In the genomic region with DNA sequence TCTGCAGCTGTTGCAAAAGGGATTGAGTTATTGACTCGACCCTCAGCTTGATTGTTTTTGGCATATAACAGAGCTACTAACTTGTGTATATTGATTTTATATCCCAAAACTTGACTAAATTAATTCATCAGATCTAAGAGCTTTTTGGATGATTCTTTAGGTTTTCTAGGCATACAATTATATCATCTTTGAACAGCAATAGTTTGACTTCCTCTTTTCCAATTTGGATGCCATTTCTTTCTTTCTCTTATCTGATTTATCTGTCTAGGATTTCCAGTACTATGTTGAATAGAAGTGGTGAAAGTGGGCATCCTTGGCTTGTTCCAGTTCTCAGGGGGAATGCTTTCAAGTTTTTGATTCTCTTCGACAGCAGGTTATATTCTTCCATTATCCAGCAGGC, we compare ENCODE assay signal across 20 cellular contexts.
"Had no signal": no experiment of that assay in that cellular context is flagged by ENCODE, and none has a peak within 500 bp of the region (broad histone marks: within the 10 kb centered on the region; RNA-seq: fewer than 3 reads in every experiment).

No MANE protein-coding gene starts in this region.

- H3K4me1 Mint-ChIP-seq: immature natural killer cell; mesothelial cell of epicardium; naive B cell; naive thymus-derived CD8-positive, alpha-beta T cell had no signal

- H3K27ac Mint-ChIP-seq: immature natural killer cell; mesothelial cell of epicardium; naive B cell; naive thymus-derived CD8-positive, alpha-beta T cell had no signal

- H3K9me3 Mint-ChIP-seq: mesothelial cell of epicardium had no signal

- H3K27me3 Mint-ChIP-seq: naive B cell; naive thymus-derived CD8-positive, alpha-beta T cell had no signal

- H3K36me3 Mint-ChIP-seq: immature natural killer cell; mesothelial cell of epicardium; naive B cell; naive thymus-derived CD8-positive, alpha-beta T cell had no signal

- DNase-seq: dermis blood vessel endothelial cell; dorsolateral prefrontal cortex; effector CD4-positive, alpha-beta T cell; effector memory CD4-positive, alpha-beta T cell; foreskin keratinocyte; heart left ventricle; hypothalamus; immature natural killer cell; islet precursor cell; kidney; left cardiac atrium; left lung; left ventricle myocardium superior; lower lobe of right lung; mesenchymal stem cell; mucosa of descending colon; naive B cell; naive thymus-derived CD8-positive, alpha-beta T cell had no signal

- H3K4me3 Mint-ChIP-seq: immature natural killer cell; mesothelial cell of epicardium; naive B cell; naive thymus-derived CD8-positive, alpha-beta T cell had no signal

- ATAC-seq: foreskin keratinocyte; gastroesophageal sphincter; heart left ventricle; left cardiac atrium; left lung; left ventricle myocardium superior; lower lobe of right lung; mucosa of descending colon; naive thymus-derived CD8-positive, alpha-beta T cell had no signal
